8 cellular contexts compared by ENCODE assay signal in genomic region chr1:101407505-101408211, GRCh38.
DNase-seq lines count a peak whose midpoint lies in the region; ATAC-seq and TF ChIP-seq lines count a peak whose summit lies in the region.

No MANE protein-coding gene starts in this region.

- H3K4me3 ChIP-seq in PC-3 (ENCODE audit: low read length) = no peak overlapping the region

- no peaks in the 10 kb centered on the region for H4K20me1 ChIP-seq in PC-3 (ENCODE audit: low read length)

- no peaks in the 10 kb centered on the region for H3F3A ChIP-seq in PC-3 (ENCODE audit: low read length, unreplicated experiment)

- H3K36me3 ChIP-seq in PC-3 (ENCODE audit: low read depth, low read length) = no peaks in the 10 kb centered on the region

- CTCF ChIA-PET in PC-3 (lab: Charles Lee) = no interaction called here

- H3K4me1 ChIP-seq in PC-3 (ENCODE audit: insufficient read depth, low read length) = no peaks in the 10 kb centered on the region

- H3K9ac ChIP-seq in PC-3 (ENCODE audit: low read length) = no peak overlapping the region

- no peak overlapping the region for H3K27ac ChIP-seq in PC-3 (ENCODE audit: low read length)

- DNase-seq in GM13977 (ENCODE audit: low spot score) = peak; percentile 54
- DNase-seq in RPMI8226 = peak; percentile 89
- no peak for DNase-seq in PC-3
- DNase-seq in NCI-H82 (lab: John Stamatoyannopoulos, UW) = no peak
- DNase-seq in DMS 273 (lab: John Stamatoyannopoulos, UW; ENCODE audit: unreplicated experiment) = no peak
- no peak for DNase-seq in left colon

- H3K9me3 ChIP-seq in PC-3 (ENCODE audit: low read length) = no peaks in the 10 kb centered on the region

- no peaks in the 10 kb centered on the region for H3K79me2 ChIP-seq in PC-3 (ENCODE audit: low read length)

- no peaks in the 10 kb centered on the region for H3K9me2 ChIP-seq in PC-3 (replicated peaks; ENCODE audit: low read length)

- BruUV-seq in PC-3 (replicated peaks; lab: Mats Ljungman, UMichigan) = no TSS peak

- in situ Hi-C loops in GM13977 (cut with MboI; ENCODE audit: low pct_unique_long_range_greater_than_20kb, low sequenced_read_pairs, unreplicated experiment) = no loop called here

- intact Hi-C loops in PC-3 (cut with micrococcal nuclease) (no loop called here), left colon (cut with DNase I, micrococcal nuclease) (no loop called here)

- H3K4me2 ChIP-seq in PC-3 (ENCODE audit: low read length) = no peak overlapping the region

- POLR2A ChIA-PET in PC-3 (lab: Charles Lee; ENCODE audit: unreplicated experiment) = no interaction called here

- H3K27me3 ChIP-seq in PC-3 (ENCODE audit: low read length) = peaks cover 50% of the 10 kb centered on the region

- no peak overlapping the region for H2AFZ ChIP-seq in PC-3 (ENCODE audit: low read length)

- TF ChIP-seq CTCF in GM13977 (IDR thresholded peaks at IDR 0.05; ENCODE audit: extremely low read depth, insufficient read depth, missing control alignments) (no peak), PC-3 (conservative IDR thresholded peaks at IDR 0.05; ENCODE audit: low read depth, low read length) (no peak)

- ATAC-seq in GM19468 (IDR thresholded peaks at IDR 0.05; ENCODE audit: extremely low read depth, unreplicated experiment) (peak; percentile 85), HG03060 (IDR thresholded peaks at IDR 0.05; ENCODE audit: low read depth, unreplicated experiment) (peak; percentile 70), PC-3 (no peak), left colon (no peak)

Comparison
In these comparisons a context has a peak if more than half of its experiments do, and no peak if none do; other contexts are left out.
1. DNase-seq: peak in GM13977 (single experiment) and RPMI8226 (single experiment); none in PC-3 (single experiment), NCI-H82 (single experiment), DMS 273 (single experiment) and left colon (0 of 2).
2. ATAC-seq: peak in GM19468 (single experiment) and HG03060 (single experiment); none in PC-3 (single experiment) and left colon (single experiment).